ENCODE assay signal across 9 cellular contexts in the genomic region with DNA sequence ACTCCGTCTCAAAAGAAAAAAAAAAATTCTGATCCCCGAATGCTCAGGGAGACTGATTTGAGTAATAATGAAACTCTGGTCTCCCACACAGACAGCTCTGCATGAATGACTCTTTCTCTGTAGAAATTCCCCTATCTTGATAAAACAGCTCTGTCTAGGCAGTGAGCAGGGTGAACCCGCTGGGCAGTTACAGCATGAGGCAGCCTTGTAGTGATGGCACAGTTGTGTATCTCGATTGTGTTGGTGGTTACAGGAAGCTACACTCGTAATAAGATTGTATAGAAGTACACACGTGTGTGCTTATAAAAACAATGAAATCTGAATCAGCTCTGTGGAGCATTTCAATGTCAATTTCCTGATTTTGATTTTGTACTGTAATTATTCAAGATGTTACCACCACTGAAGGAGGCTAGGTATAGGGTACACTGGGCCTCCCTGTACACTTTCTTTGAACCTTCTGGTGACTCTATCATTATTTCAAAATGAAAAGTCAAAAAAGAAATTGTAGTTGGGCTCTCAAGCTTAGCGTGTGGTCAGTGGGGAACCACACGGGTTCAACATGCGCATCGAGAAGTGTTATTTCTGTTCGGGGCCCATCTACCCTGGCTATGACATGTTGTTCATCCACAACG. TPM values are rescaled to one million over a fixed set of nuclear protein-coding genes. Genes with fewer than 3 reads are reported as not detected.
DNase-seq lines count a peak whose midpoint lies in the region; ATAC-seq and TF ChIP-seq lines count a peak whose summit lies in the region.
"Had no signal": no experiment of that assay in that cellular context is flagged by ENCODE, and none has a peak within 500 bp of the region (broad histone marks: within the 10 kb centered on the region; RNA-seq: fewer than 3 reads in every experiment).

No MANE protein-coding gene starts in this region.

- no peaks in the 10 kb centered on the region for H3K4me1 ChIP-seq in gastrocnemius medialis

- H3K4me1 Mint-ChIP-seq in IgD-negative memory B cell = peaks cover 39 to 48% (median 46%) of the 10 kb centered on the region in 3 donors
- H3K4me1 Mint-ChIP-seq: neural crest cell had no signal

- H3K4me3 ChIP-seq in MG63 = no peak overlapping the region
- H3K4me3 ChIP-seq in gastrocnemius medialis = no peak overlapping the region

- intact Hi-C loops in gastrocnemius medialis (cut with DNase I; ENCODE audit: low total_unique reads) = no loop called here

- peak overlapping the region; percentile 35 to 77 (median 68) for H3K4me3 Mint-ChIP-seq in IgD-negative memory B cell
- H3K4me3 Mint-ChIP-seq: neural crest cell had no signal

- DNase-seq in GM10266 (ENCODE audit: extremely low spot score) = peak; percentile 32
- no peak for DNase-seq in MG63
- DNase-seq in gastrocnemius medialis = no peak
- no peak for DNase-seq in NCI-H446 (lab: John Stamatoyannopoulos, UW)
- DNase-seq in LoVo (ENCODE audit: low spot score) = no peak

- peaks cover 0 to 13% (median 6%) of the 10 kb centered on the region in 3 donors for H3K9me3 Mint-ChIP-seq in IgD-negative memory B cell
- H3K9me3 Mint-ChIP-seq: neural crest cell had no signal

- no peaks in the 10 kb centered on the region for H3K36me3 ChIP-seq in MG63
- H3K36me3 ChIP-seq in gastrocnemius medialis = no peaks in the 10 kb centered on the region

- H3K27ac Mint-ChIP-seq in IgD-negative memory B cell = peak overlapping the region; percentile 71 to 92 (median 90)

- ATAC-seq in GM21526 (IDR thresholded peaks at IDR 0.05; ENCODE audit: low FRiP score, unreplicated experiment) (peak; percentile 82), esophagus mucosa (peak; percentile 62), gastrocnemius medialis (no peak)

- no peak overlapping the region for H3K27ac ChIP-seq in gastrocnemius medialis

- H3K9me3 ChIP-seq in MG63 (no peaks in the 10 kb centered on the region), gastrocnemius medialis (no peaks in the 10 kb centered on the region)

- in situ Hi-C loops in gastrocnemius medialis (cut with MboI; ENCODE audit: low sequenced_read_pairs in 4 of 4) = no loop called here

- TF ChIP-seq POLR2A in gastrocnemius medialis (IDR thresholded peaks at IDR 0.05) = no peak

- no peaks in the 10 kb centered on the region for H3K27me3 Mint-ChIP-seq in IgD-negative memory B cell

- peaks cover 2% of the 10 kb centered on the region for H3K36me3 Mint-ChIP-seq in IgD-negative memory B cell

- TF ChIP-seq CTCF in GM10266 (IDR thresholded peaks at IDR 0.05; ENCODE audit: control insufficient read depth, insufficient read depth, low read depth, missing control alignments) (no peak), gastrocnemius medialis (IDR thresholded peaks at IDR 0.05 in 4 of 5, conservative IDR thresholded peaks at IDR 0.05 in 1 of 5) (no peak)

- H3K27me3 ChIP-seq in MG63 (no peaks in the 10 kb centered on the region), gastrocnemius medialis (no peaks in the 10 kb centered on the region)

RNA-seq across cellular contexts. Expression of a gene that starts 34.9 kb away (rescaled TPM):
- 0.50 TPM for polyA plus RNA-seq in IgD-negative memory B cell
- 37.7 TPM for total RNA-seq in esophagus mucosa
- total RNA-seq in MG63 (2014; rRNA removed; shearing (Covaris generic); ENCODE audit: low replicate concordance) = 61.4 and 68.0 TPM in 2 replicates
- 1 to 10 TPM; 1.6 to 4.2 (median 2.6) TPM for total RNA-seq in gastrocnemius medialis

Comparison
In these comparisons a context has a peak if more than half of its experiments do, and no peak if none do; other contexts are left out.
1. ATAC-seq: peak in GM21526 (single experiment) and esophagus mucosa (single experiment); none in gastrocnemius medialis (0 of 2).